18 cellular contexts compared by ENCODE assay signal in genomic region chr9:83185517-83186192, GRCh38.
DNase-seq lines count a peak whose midpoint lies in the region; ATAC-seq and TF ChIP-seq lines count a peak whose summit lies in the region.
"Had no signal": no experiment of that assay in that cellular context is flagged by ENCODE, and none has a peak within 500 bp of the region (broad histone marks: within the 10 kb centered on the region; RNA-seq: fewer than 3 reads in every experiment).

No MANE protein-coding gene starts in this region.

- no TSS peak for BruUV-seq in mammary epithelial cell (replicated peaks; lab: Mats Ljungman, UMichigan)
- BruUV-seq in MCF 10A (replicated peaks; lab: Mats Ljungman, UMichigan) = no TSS peak

- no peaks in the 10 kb centered on the region for H3K4me1 ChIP-seq in mammary epithelial cell (ENCODE audit: insufficient read depth, low read length)
- no peaks in the 10 kb centered on the region for H3K4me1 ChIP-seq in trophoblast cell (ENCODE audit: control insufficient read depth in 1 of 2, insufficient read depth in 2 of 2, low read length in 2 of 2)
- no peaks in the 10 kb centered on the region for H3K4me1 ChIP-seq in uterus
- H3K4me1 ChIP-seq: BLaER1, Peyer's patch had no signal

- POLR2A ChIA-PET in MCF 10A (lab: Yijun Ruan, JAX) (interaction anchor here (0.5 kb wide), 1 partner anchor 148 kb away, joined by 3 read pairs; no protein-coding TSS in a partner anchor), WTC11 (lab: Charles Lee) (interaction anchor here (0.9 kb wide), 1 partner anchor 10 kb away, joined by 3 read pairs; no protein-coding TSS in a partner anchor), HEK293T (lab: Yijun Ruan, JAX) (no interaction called here)

- CTCF ChIA-PET in mammary epithelial cell (lab: Charles Lee; ENCODE audit: low non-redundant PET) = no interaction called here
- CTCF ChIA-PET in MCF 10A (lab: Yijun Ruan, JAX) = interaction anchor here (0.6 kb wide), 2 partner anchors 97 to 123 kb away, joined by 3 read pairs; no protein-coding TSS in a partner anchor
- CTCF ChIA-PET in WTC11 (lab: Charles Lee) = interaction anchor here (0.7 to 0.8 kb wide), 2 partner anchors 218 to 359 kb away, joined by 3 to 4 read pairs; no protein-coding TSS in a partner anchor
- CTCF ChIA-PET in HEK293T (lab: Yijun Ruan, JAX) = no interaction called here

- no peak for TF ChIP-seq POLR2A in uterus (IDR thresholded peaks at IDR 0.05)

- ATAC-seq in WTC11 (peak; percentile 74), left ventricle myocardium superior (peak; percentile 85)

- no peak for DNase-seq in mammary epithelial cell
- no peak for DNase-seq in MCF 10A (ENCODE audit: unreplicated experiment)
- DNase-seq in WTC11 (ENCODE audit: low spot score) = no peak
- DNase-seq in left ventricle myocardium superior = no peak
- no peak for DNase-seq in trophoblast cell
- no peak for DNase-seq in HEK293T (ENCODE audit: extremely low spot score)
- no peak for DNase-seq in uterus
- DNase-seq in 8988T = no peak
- DNase-seq: CD8-positive, alpha-beta memory T cell; HCEC 1CT; KG1; NCI-H1092; NCI-H345; NCI-H526 treated with DMSO at 0.1 percent for 48 hours; Peyer's patch; SHP77 treated with DMSO at 0.1 percent for 48 hours had no signal

- no peak overlapping the region for H3K23ac ChIP-seq in trophoblast cell (ENCODE audit: low read length)

- H3K4me2 ChIP-seq in mammary epithelial cell (ENCODE audit: insufficient read depth, low read depth, low read length) (no peak overlapping the region), trophoblast cell (ENCODE audit: low read length) (no peak overlapping the region)
- H3K4me2 ChIP-seq: BLaER1 had no signal

- H3K27me3 ChIP-seq in mammary epithelial cell (ENCODE audit: insufficient read depth, low read length) = no peaks in the 10 kb centered on the region
- H3K27me3 ChIP-seq in trophoblast cell (ENCODE audit: insufficient read depth, low read length) = no peaks in the 10 kb centered on the region
- H3K27me3 ChIP-seq in uterus = no peaks in the 10 kb centered on the region
- H3K27me3 ChIP-seq: BLaER1, Peyer's patch had no signal

- H3K36me3 Mint-ChIP-seq in MCF 10A (ENCODE audit: insufficient read depth, unreplicated experiment) (peaks cover 6% of the 10 kb centered on the region), WTC11 (no peaks in the 10 kb centered on the region)
- H3K36me3 Mint-ChIP-seq: CD8-positive, alpha-beta memory T cell had no signal

- no peak overlapping the region for H2BK120ac ChIP-seq in trophoblast cell (ENCODE audit: insufficient read depth, low read length, poor library complexity)

- no peak overlapping the region for H2BK12ac ChIP-seq in trophoblast cell (ENCODE audit: low read length)

- WGBS in mammary epithelial cell (ENCODE audit: low coverage, missing lambda C conversion rate) = 18% methylated on average over 8 of the region's 8 CpGs
- WGBS in trophoblast cell (ENCODE audit: extremely low coverage, insufficient coverage, insufficient read length) = no CpG with 5 or more reads among the region's 8 CpGs

- H3K9me3 ChIP-seq in mammary epithelial cell (replicated peaks; ENCODE audit: insufficient read depth, low read length) (no peaks in the 10 kb centered on the region), trophoblast cell (ENCODE audit: insufficient read depth, low read depth, low read length) (no peaks in the 10 kb centered on the region), uterus (no peaks in the 10 kb centered on the region)
- H3K9me3 ChIP-seq: BLaER1, Peyer's patch had no signal

- H4K12ac ChIP-seq in trophoblast cell (ENCODE audit: low read depth, low read length) = no peak overlapping the region

- H3K27ac Mint-ChIP-seq in MCF 10A (ENCODE audit: low read depth, unreplicated experiment) (no peak overlapping the region), WTC11 (no peak overlapping the region)
- H3K27ac Mint-ChIP-seq: CD8-positive, alpha-beta memory T cell had no signal

- H3K27ac ChIP-seq in mammary epithelial cell (ENCODE audit: insufficient read depth, low read depth, low read length) (no peak overlapping the region), trophoblast cell (ENCODE audit: low read depth, low read length) (no peak overlapping the region), uterus (no peak overlapping the region)
- H3K27ac ChIP-seq: 22Rv1, BLaER1, Peyer's patch had no signal

- H2AFZ ChIP-seq in mammary epithelial cell (ENCODE audit: low read depth, low read length) = peak overlapping the region; percentile 37
- H2AFZ ChIP-seq in trophoblast cell (ENCODE audit: insufficient read depth, low read length, poor library complexity) = no peak overlapping the region

- intact Hi-C loops in mammary epithelial cell (cut with micrococcal nuclease) (no loop called here), MCF 10A (cut with micrococcal nuclease) (no loop called here), left ventricle myocardium superior (cut with micrococcal nuclease) (no loop called here), uterus (cut with DNase I; ENCODE audit: low total_unique reads) (no loop called here)

- H3K4me1 Mint-ChIP-seq in MCF 10A (ENCODE audit: insufficient read depth, unreplicated experiment) (peaks cover 7% of the 10 kb centered on the region), WTC11 (peaks cover 28% of the 10 kb centered on the region)
- H3K4me1 Mint-ChIP-seq: CD8-positive, alpha-beta memory T cell had no signal

- no peaks in the 10 kb centered on the region for H3K36me3 ChIP-seq in mammary epithelial cell (ENCODE audit: insufficient read depth, low read length)
- H3K36me3 ChIP-seq in trophoblast cell (ENCODE audit: control insufficient read depth in 1 of 2, insufficient read depth in 2 of 2, low read length in 2 of 2) = no peaks in the 10 kb centered on the region
- H3K36me3 ChIP-seq in uterus = no peaks in the 10 kb centered on the region
- H3K36me3 ChIP-seq: BLaER1, Peyer's patch had no signal

- H3K9me3 Mint-ChIP-seq in MCF 10A (ENCODE audit: unreplicated experiment) = no peaks in the 10 kb centered on the region
- H3K9me3 Mint-ChIP-seq in WTC11 = no peaks in the 10 kb centered on the region
- H3K9me3 Mint-ChIP-seq: CD8-positive, alpha-beta memory T cell had no signal

- H3K4ac ChIP-seq in trophoblast cell (ENCODE audit: low read depth, low read length) = no peak overlapping the region

- no peak overlapping the region for H4K91ac ChIP-seq in trophoblast cell (ENCODE audit: low read depth, low read length)

- H3K4me3 Mint-ChIP-seq in MCF 10A (ENCODE audit: unreplicated experiment) (no peak overlapping the region), WTC11 (peak overlapping the region; percentile 3; the same call in 1 of the 2 replicates)
- H3K4me3 Mint-ChIP-seq: CD8-positive, alpha-beta memory T cell had no signal

- no peaks in the 10 kb centered on the region for H3K79me1 ChIP-seq in trophoblast cell (ENCODE audit: low read length)

- H3K14ac ChIP-seq in trophoblast cell (ENCODE audit: low read length) = no peak overlapping the region

- dilution Hi-C loops in mammary epithelial cell (cut with HindIII; ENCODE audit: low sequenced_read_pairs) = no loop called here

- H3K4me3 ChIP-seq in mammary epithelial cell (replicated peaks in 1 of 3; ENCODE audit: insufficient read depth in 1 of 3, low read depth in 2 of 3, low read length in 3 of 3) (no peak overlapping the region), trophoblast cell (ENCODE audit: low read depth, low read length) (no peak overlapping the region), uterus (no peak overlapping the region)
- H3K4me3 ChIP-seq: BLaER1, Peyer's patch had no signal

- no peak overlapping the region for H2AK5ac ChIP-seq in trophoblast cell (ENCODE audit: low read length)

- H4K20me1 ChIP-seq in mammary epithelial cell (ENCODE audit: insufficient read depth, low read length) = no peaks in the 10 kb centered on the region
- H4K20me1 ChIP-seq: BLaER1 had no signal

- H3K27me3 Mint-ChIP-seq in MCF 10A (ENCODE audit: insufficient read depth, unreplicated experiment) (no peaks in the 10 kb centered on the region), WTC11 (ENCODE audit: low read depth) (peaks cover 13% of the 10 kb centered on the region)

- no peak overlapping the region for H3K18ac ChIP-seq in trophoblast cell (ENCODE audit: low read length)

- H2BK5ac ChIP-seq in trophoblast cell (ENCODE audit: low read depth, low read length, poor library complexity) = no peak overlapping the region

- no peak overlapping the region for H3K9ac ChIP-seq in mammary epithelial cell (ENCODE audit: insufficient read depth, low read length)
- peak overlapping the region; percentile 29 for H3K9ac ChIP-seq in trophoblast cell (ENCODE audit: low read length)
- H3K9ac ChIP-seq: BLaER1 had no signal

- no peaks in the 10 kb centered on the region for H3K79me2 ChIP-seq in mammary epithelial cell (ENCODE audit: insufficient read depth, low read length)
- no peaks in the 10 kb centered on the region for H3K79me2 ChIP-seq in trophoblast cell (ENCODE audit: control insufficient read depth, insufficient read depth, low read length, poor library complexity)

- H4K8ac ChIP-seq in trophoblast cell (ENCODE audit: low read depth, low read length) = no peak overlapping the region

- in situ Hi-C loops in mammary epithelial cell (cut with MboI; ENCODE audit: low sequenced_read_pairs in 2 of 2) = no loop called here

- TF ChIP-seq CTCF in mammary epithelial cell (conservative IDR thresholded peaks at IDR 0.05 in 1 of 2, IDR thresholded peaks at IDR 0.05 in 1 of 2; ENCODE audit: extremely low read depth in 1 of 2, insufficient read depth in 1 of 2, low read depth in 1 of 2, low read length in 2 of 2) (no peak), MCF 10A (IDR thresholded peaks at IDR 0.05; ENCODE audit: unreplicated experiment) (no peak), WTC11 (IDR thresholded peaks at IDR 0.05) (no peak), uterus (IDR thresholded peaks at IDR 0.05) (no peak)

TF ChIP-seq in HEK293T, 16 proteins besides CTCF, POLR2A, EP300 and RAD21 (continues in another document):
- TF ChIP-seq ELF4 (IDR thresholded peaks at IDR 0.05) = no peak
- no peak for TF ChIP-seq BHLHE40 (IDR thresholded peaks at IDR 0.05; ENCODE audit: borderline replicate concordance)
- TF ChIP-seq FOXA1 (IDR thresholded peaks at IDR 0.05) = no peak
- no peak for TF ChIP-seq SP1 (IDR thresholded peaks at IDR 0.05)
- TF ChIP-seq NFRKB (IDR thresholded peaks at IDR 0.05) = no peak
- no peak for TF ChIP-seq CTBP1 (IDR thresholded peaks at IDR 0.05; ENCODE audit: borderline replicate concordance)
- TF ChIP-seq LEF1 (IDR thresholded peaks at IDR 0.05; ENCODE audit: borderline replicate concordance) = no peak
- TF ChIP-seq ZNF384 (IDR thresholded peaks at IDR 0.05) = no peak
- no peak for TF ChIP-seq FOXM1 (IDR thresholded peaks at IDR 0.05; ENCODE audit: borderline replicate concordance)
- TF ChIP-seq HDGF (IDR thresholded peaks at IDR 0.05; ENCODE audit: borderline replicate concordance) = no peak
- TF ChIP-seq SUZ12 (IDR thresholded peaks at IDR 0.05) = no peak
- TF ChIP-seq TARDBP (IDR thresholded peaks at IDR 0.05) = no peak
- no peak for TF ChIP-seq L3MBTL2 (conservative IDR thresholded peaks at IDR 0.05)
- no peak for TF ChIP-seq ARNT (IDR thresholded peaks at IDR 0.05)
- no peak for TF ChIP-seq FOXK2 (IDR thresholded peaks at IDR 0.05)

Comparison
In these comparisons a context has a peak if more than half of its experiments do, and no peak if none do; other contexts are left out.
1. CTCF ChIA-PET loops: an anchor here in MCF 10A (0.6 kb wide) and WTC11 (0.7 to 0.8 kb wide); none called in mammary epithelial cell and HEK293T.